In the genomic region with DNA sequence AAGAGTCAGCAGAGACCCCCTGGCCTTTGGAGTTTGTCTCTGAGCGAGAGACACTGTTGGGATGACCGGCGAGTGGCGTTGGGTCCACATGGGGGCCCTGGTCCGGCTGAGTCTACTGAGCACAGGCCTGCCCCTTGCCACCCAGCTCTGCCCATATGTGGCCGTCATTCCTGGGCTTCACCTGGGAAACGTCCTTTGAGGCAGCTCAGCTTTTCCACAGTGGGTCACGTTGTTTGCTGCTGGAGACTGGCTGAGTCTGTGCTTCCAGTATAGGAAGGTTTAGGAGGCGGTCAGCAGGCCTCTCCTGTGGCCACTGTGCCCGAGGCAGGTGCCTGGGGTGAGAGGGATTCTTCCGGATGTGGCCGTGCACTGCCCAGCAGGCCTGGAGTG, we compare ENCODE assay signal across 10 cellular contexts. TPM values are rescaled to one million over a fixed set of nuclear protein-coding genes. Genes with fewer than 3 reads are reported as not detected.
DNase-seq lines count a peak whose midpoint lies in the region; ATAC-seq, FAIRE-seq and TF ChIP-seq lines count a peak whose summit lies in the region.
"Had no signal": no experiment of that assay in that cellular context is flagged by ENCODE, and none has a peak within 500 bp of the region (broad histone marks: within the 10 kb centered on the region; RNA-seq: fewer than 3 reads in every experiment).

No MANE protein-coding gene starts in this region.

- no peak overlapping the region for H3K4me2 ChIP-seq in GM23338

- WGBS in spleen, 5 donors = 46 to 67% (median 56%) methylated on average over 8 to 12 of the region's 12 CpGs

- H3K79me2 ChIP-seq in GM23338 (replicated peaks; ENCODE audit: insufficient read depth) = no peaks in the 10 kb centered on the region

- peaks cover 13% of the 10 kb centered on the region for H3K4me1 ChIP-seq in GM23338 (ENCODE audit: insufficient read depth)
- peaks cover 29 to 78% (median 67%) of the 10 kb centered on the region in 6 donors for H3K4me1 ChIP-seq in spleen

- H3K9me3 Mint-ChIP-seq in GM23338 = no peaks in the 10 kb centered on the region; the same call in 1 of the 3 replicates

- H3K36me3 Mint-ChIP-seq in GM23338 (ENCODE audit: low read depth) = no peaks in the 10 kb centered on the region; the same call in 2 of the 3 replicates

- H3K9me3 ChIP-seq in spleen = no peaks in the 10 kb centered on the region

- H3K4me3 ChIP-seq in GM23338 = no peak overlapping the region
- peak overlapping the region in 1 of 8 donors; percentile 54 for H3K4me3 ChIP-seq in spleen

- POLR2A ChIA-PET in RWPE1 (lab: Yijun Ruan, JAX; ENCODE audit: low non-redundant PET) = interaction anchor here (1.0 kb wide), 1 partner anchor 34 kb away, joined by 5 read pairs; no protein-coding TSS in a partner anchor

- no peaks in the 10 kb centered on the region for H3K9me2 ChIP-seq in GM23338 (ENCODE audit: insufficient read depth)

- TF ChIP-seq POLR2A in spleen (IDR thresholded peaks at IDR 0.05) = no peak

- no peak for FAIRE-seq in HTR-8/SVneo (lab: Jason Lieb, UNC)

- H3K36me3 ChIP-seq in GM23338 (ENCODE audit: insufficient read depth) (no peaks in the 10 kb centered on the region), spleen (peaks cover 0 to 15% (median 2%) of the 10 kb centered on the region in 6 donors)

- 0 out of 3 replicates have a peak overlapping the region, but pooled peaks have one; percentile 63 for H3K4me3 Mint-ChIP-seq in GM23338

- H3K27me3 ChIP-seq in GM23338 (ENCODE audit: insufficient read depth) (peaks cover 8% of the 10 kb centered on the region), spleen (replicated peaks in 1 of 7) (peaks cover 0 to 8% (median 0%) of the 10 kb centered on the region in 7 donors)

- H3K27me3 Mint-ChIP-seq in GM23338 (ENCODE audit: insufficient read depth, low read depth, poor library complexity) = peaks cover 22% of the 10 kb centered on the region

- DNase-seq in GM23338 (ENCODE audit: low spot score) (no peak), RWPE1 (ENCODE audit: low spot score) (no peak), epithelial cell of prostate (ENCODE audit: low read depth, low spot score) (no peak), spleen (no peak), HTR-8/SVneo (ENCODE audit: insufficient read length, low spot score) (no peak), activated gamma-delta T cell (lab: John Stamatoyannopoulos, UW) (no peak)
- DNase-seq: NCI-H1436 treated with DMSO at 0.1 percent for 48 hours had no signal

- no peaks in the 10 kb centered on the region for H3F3A ChIP-seq in GM23338 (replicated peaks; ENCODE audit: low read depth)

- CTCF ChIA-PET in RWPE1 (lab: Yijun Ruan, JAX) = no interaction called here

- H2AFZ ChIP-seq in GM23338 = no peak overlapping the region

- H3K27ac Mint-ChIP-seq in GM23338 = no peak overlapping the region

- H3K27ac ChIP-seq in GM23338 (ENCODE audit: low read depth) (no peak overlapping the region), RWPE1 (peak overlapping the region; percentile 93), epithelial cell of prostate (peak overlapping the region; percentile 79), spleen (peak overlapping the region in 7 of 8 donors; percentile 61 to 89 (median 71))

- intact Hi-C loops in spleen (cut with DNase I; ENCODE audit: low total_unique reads) = loop anchor here (10.0 kb wide), 1 partner anchor 115 kb away; no protein-coding TSS in a partner anchor

- H3K4me1 Mint-ChIP-seq in GM23338 = peaks cover 12% of the 10 kb centered on the region

- ATAC-seq in GM23338 = no peak
- no peak for ATAC-seq in HG02798 (IDR thresholded peaks at IDR 0.05; ENCODE audit: poor library complexity, unreplicated experiment)

- TF ChIP-seq CTCF in GM23338 (conservative IDR thresholded peaks at IDR 0.05; ENCODE audit: low read depth in 2 of 2) (no peak), RWPE1 (conservative IDR thresholded peaks at IDR 0.05; ENCODE audit: low read depth) (no peak), spleen (IDR thresholded peaks at IDR 0.05 in 8 of 11, conservative IDR thresholded peaks at IDR 0.05 in 3 of 11) (no peak)

- H4K20me1 ChIP-seq in GM23338 (replicated peaks; ENCODE audit: insufficient read depth) = no peaks in the 10 kb centered on the region

TF ChIP-seq in GM23338, 12 proteins besides CTCF, POLR2A, EP300 and RAD21 (continues in another document):
- TF ChIP-seq POLR2AphosphoS5 (IDR thresholded peaks at IDR 0.05; ENCODE audit: low read depth) (no peak), NANOG (IDR thresholded peaks at IDR 0.05; ENCODE audit: borderline replicate concordance) (no peak), EZH2 (IDR thresholded peaks at IDR 0.05; ENCODE audit: low read depth, unreplicated experiment) (no peak)
- TF ChIP-seq, protein P1, sequence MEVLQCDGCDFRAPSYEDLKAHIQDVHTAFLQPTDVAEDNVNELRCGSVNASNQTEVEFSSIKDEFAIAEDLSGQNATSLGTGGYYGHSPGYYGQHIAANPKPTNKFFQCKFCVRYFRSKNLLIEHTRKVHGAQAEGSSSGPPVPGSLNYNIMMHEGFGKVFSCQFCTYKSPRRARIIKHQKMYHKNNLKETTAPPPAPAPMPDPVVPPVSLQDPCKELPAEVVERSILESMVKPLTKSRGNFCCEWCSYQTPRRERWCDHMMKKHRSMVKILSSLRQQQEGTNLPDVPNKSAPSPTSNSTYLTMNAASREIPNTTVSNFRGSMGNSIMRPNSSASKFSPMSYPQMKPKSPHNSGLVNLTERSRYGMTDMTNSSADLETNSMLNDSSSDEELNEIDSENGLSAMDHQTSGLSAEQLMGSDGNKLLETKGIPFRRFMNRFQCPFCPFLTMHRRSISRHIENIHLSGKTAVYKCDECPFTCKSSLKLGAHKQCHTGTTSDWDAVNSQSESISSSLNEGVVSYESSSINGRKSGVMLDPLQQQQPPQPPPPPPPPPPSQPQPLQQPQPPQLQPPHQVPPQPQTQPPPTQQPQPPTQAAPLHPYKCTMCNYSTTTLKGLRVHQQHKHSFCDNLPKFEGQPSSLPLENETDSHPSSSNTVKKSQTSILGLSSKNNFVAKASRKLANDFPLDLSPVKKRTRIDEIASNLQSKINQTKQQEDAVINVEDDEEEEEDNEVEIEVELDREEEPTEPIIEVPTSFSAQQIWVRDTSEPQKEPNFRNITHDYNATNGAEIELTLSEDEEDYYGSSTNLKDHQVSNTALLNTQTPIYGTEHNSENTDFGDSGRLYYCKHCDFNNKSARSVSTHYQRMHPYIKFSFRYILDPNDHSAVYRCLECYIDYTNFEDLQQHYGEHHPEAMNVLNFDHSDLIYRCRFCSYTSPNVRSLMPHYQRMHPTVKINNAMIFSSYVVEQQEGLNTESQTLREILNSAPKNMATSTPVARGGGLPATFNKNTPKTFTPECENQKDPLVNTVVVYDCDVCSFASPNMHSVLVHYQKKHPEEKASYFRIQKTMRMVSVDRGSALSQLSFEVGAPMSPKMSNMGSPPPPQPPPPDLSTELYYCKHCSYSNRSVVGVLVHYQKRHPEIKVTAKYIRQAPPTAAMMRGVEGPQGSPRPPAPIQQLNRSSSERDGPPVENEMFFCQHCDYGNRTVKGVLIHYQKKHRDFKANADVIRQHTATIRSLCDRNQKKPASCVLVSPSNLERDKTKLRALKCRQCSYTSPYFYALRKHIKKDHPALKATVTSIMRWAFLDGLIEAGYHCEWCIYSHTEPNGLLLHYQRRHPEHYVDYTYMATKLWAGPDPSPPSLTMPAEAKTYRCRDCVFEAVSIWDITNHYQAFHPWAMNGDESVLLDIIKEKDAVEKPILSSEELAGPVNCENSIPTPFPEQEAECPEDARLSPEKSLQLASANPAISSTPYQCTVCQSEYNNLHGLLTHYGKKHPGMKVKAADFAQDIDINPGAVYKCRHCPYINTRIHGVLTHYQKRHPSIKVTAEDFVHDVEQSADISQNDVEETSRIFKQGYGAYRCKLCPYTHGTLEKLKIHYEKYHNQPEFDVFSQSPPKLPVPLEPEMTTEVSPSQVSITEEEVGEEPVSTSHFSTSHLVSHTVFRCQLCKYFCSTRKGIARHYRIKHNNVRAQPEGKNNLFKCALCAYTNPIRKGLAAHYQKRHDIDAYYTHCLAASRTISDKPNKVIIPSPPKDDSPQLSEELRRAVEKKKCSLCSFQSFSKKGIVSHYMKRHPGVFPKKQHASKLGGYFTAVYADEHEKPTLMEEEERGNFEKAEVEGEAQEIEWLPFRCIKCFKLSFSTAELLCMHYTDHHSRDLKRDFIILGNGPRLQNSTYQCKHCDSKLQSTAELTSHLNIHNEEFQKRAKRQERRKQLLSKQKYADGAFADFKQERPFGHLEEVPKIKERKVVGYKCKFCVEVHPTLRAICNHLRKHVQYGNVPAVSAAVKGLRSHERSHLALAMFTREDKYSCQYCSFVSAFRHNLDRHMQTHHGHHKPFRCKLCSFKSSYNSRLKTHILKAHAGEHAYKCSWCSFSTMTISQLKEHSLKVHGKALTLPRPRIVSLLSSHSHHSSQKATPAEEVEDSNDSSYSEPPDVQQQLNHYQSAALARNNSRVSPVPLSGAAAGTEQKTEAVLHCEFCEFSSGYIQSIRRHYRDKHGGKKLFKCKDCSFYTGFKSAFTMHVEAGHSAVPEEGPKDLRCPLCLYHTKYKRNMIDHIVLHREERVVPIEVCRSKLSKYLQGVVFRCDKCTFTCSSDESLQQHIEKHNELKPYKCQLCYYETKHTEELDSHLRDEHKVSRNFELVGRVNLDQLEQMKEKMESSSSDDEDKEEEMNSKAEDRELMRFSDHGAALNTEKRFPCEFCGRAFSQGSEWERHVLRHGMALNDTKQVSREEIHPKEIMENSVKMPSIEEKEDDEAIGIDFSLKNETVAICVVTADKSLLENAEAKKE (CRISPR knock-in tag; IDR thresholded peaks at IDR 0.05) = no peak

RNA-seq across cellular contexts. Expression of a gene that starts 17.1 kb away (rescaled TPM):
- total RNA-seq in GM23338 (2014; rRNA removed; shearing (Covaris generic)) = 5.5 and 7.4 TPM in 2 replicates
- polyA plus RNA-seq in GM23338 (2016; fragmentation: Nextera tagmentation; extraction: Ambion mirVana) (1.9 and 2.1 TPM in 2 replicates), spleen (10 to 100 TPM; 10.1 to 27.2 (median 20.4) TPM)
- total RNA-seq in spleen = 100 to 1,000 TPM in 3 of 7 donors, 10 to 100 TPM in 4; 43.3 to 177 (median 99.1) TPM

RNA-seq across cellular contexts. Expression of a gene that starts 21.9 kb away (rescaled TPM):
- total RNA-seq in GM23338 (2014; rRNA removed; shearing (Covaris generic)) = 6.3 and 8.1 TPM in 2 replicates
- polyA plus RNA-seq in GM23338 (2016; fragmentation: Nextera tagmentation; extraction: Ambion mirVana) (4.8 and 5.1 TPM in 2 replicates), spleen (1 to 10 TPM in 2 of 3 donors, under 1 TPM in 1; 0.76 to 6.3 (median 2.9) TPM)
- 10 to 100 TPM in 1 of 7 donors, 1 to 10 TPM in 6; 1.7 to 10.4 (median 3.4) TPM for total RNA-seq in spleen
- total RNA-seq: epithelial cell of proximal tubule had no signal

RNA-seq across cellular contexts. Expression of a gene that starts 29.6 kb away (rescaled TPM):
- 7.7 and 12.2 TPM in 2 replicates for total RNA-seq in GM23338 (2014; rRNA removed; shearing (Covaris generic))
- 51.4 and 55.7 TPM in 2 replicates for polyA plus RNA-seq in GM23338 (2016; fragmentation: Nextera tagmentation; extraction: Ambion mirVana)
- under 1 TPM in 3 of 7 donors, not detected in 4; 0.41 to 0.54 (median 0.43) TPM for total RNA-seq in spleen
- under 1 TPM; 0.10 to 0.23 (median 0.13) TPM for polyA plus RNA-seq in spleen
- total RNA-seq: epithelial cell of proximal tubule, mononuclear cell had no signal

RNA-seq across cellular contexts. Expression of a gene that starts 49.1 kb away (rescaled TPM):
- total RNA-seq in GM23338 (2014; rRNA removed; shearing (Covaris generic)) = 51.5 and 67.7 TPM in 2 replicates
- 56.6 and 59.6 TPM in 2 replicates for polyA plus RNA-seq in GM23338 (2016; fragmentation: Nextera tagmentation; extraction: Ambion mirVana)
- 10 to 100 TPM; 40.2 to 61.2 (median 51.9) TPM for total RNA-seq in spleen
- polyA plus RNA-seq in spleen = 100 to 1,000 TPM in 2 of 3 donors, 10 to 100 TPM in 1; 85.2 to 201 (median 132) TPM

RNA-seq across cellular contexts. Expression of a gene that starts 49.1 kb away (rescaled TPM):
- 41.0 and 41.3 TPM in 2 replicates for total RNA-seq in GM23338 (2014; rRNA removed; shearing (Covaris generic))
- polyA plus RNA-seq in GM23338 (2016; fragmentation: Nextera tagmentation; extraction: Ambion mirVana) (104 and 114 TPM in 2 replicates), spleen (10 to 100 TPM; 43.3 to 50.6 (median 44.7) TPM)
- 10 to 100 TPM; 26.3 to 33.1 (median 29.2) TPM for total RNA-seq in spleen
